Comparison of ENCODE assay signal across 8 cellular contexts in the genomic region with DNA sequence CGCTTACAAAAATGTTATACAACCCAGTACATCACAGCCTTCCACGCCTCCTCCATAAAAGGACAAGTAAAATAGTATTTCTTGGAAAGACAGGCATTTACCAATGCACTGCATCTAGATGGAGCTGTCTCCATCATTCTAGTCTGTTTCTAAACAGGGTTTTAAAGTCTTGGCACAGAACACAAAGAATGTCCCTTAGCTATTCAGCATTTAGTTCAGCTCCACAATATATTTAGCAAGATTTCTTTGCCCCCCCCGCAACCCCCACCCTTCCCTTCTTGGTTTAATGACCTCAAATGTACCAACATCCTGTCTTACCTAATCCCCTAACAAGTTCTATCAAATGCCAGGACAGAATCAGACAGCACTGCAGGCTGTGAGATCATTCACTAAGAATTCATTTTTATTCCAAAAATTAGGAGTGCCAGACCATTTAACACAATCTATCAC.
DNase-seq lines count a peak whose midpoint lies in the region; ATAC-seq and TF ChIP-seq lines count a peak whose summit lies in the region.

No MANE protein-coding gene starts in this region.

- H2AK5ac ChIP-seq in neuronal stem cell (ENCODE audit: low read depth, low read length), result no peak overlapping the region

- H3K27me3 ChIP-seq in neuronal stem cell (ENCODE audit: control insufficient read depth in 3 of 3, insufficient read depth in 3 of 3, low read depth in 1 of 3, low read length in 3 of 3), result no peaks in the 10 kb centered on the region

- H3K23ac ChIP-seq in neuronal stem cell (ENCODE audit: low read depth, low read length, poor library complexity), result no peak overlapping the region

- H3K36me3 ChIP-seq in neuronal stem cell (replicated peaks in 1 of 2; ENCODE audit: control insufficient read depth in 2 of 2, insufficient read depth in 2 of 2, low read length in 2 of 2), result no peaks in the 10 kb centered on the region

- H3K4me3 ChIP-seq in coronary artery (no peak overlapping the region), neuronal stem cell (ENCODE audit: low read length in 2 of 2) (no peak overlapping the region)

- TF ChIP-seq CTCF in CD14-positive monocyte (IDR thresholded peaks at IDR 0.05) (no peak), coronary artery (IDR thresholded peaks at IDR 0.05) (no peak)

- H3K27ac ChIP-seq in coronary artery (peak overlapping the region; percentile 85 to 92), neuronal stem cell (replicated peaks; ENCODE audit: low read length) (no peak overlapping the region)

- H4K91ac ChIP-seq in neuronal stem cell (ENCODE audit: low read depth, low read length, poor library complexity), result no peak overlapping the region

- no peak overlapping the region for H2BK5ac ChIP-seq in neuronal stem cell (ENCODE audit: low read length)

- peak overlapping the region; percentile 6 to 86 (median 68) for H3K27ac Mint-ChIP-seq in CD14-positive monocyte

- H3K9me3 Mint-ChIP-seq in CD14-positive monocyte, result peaks cover 0 to 2% (median 0%) of the 10 kb centered on the region in 7 donors

- H3K4me1 ChIP-seq in neuronal stem cell (ENCODE audit: control insufficient read depth in 2 of 2, insufficient read depth in 1 of 2, low read depth in 1 of 2, low read length in 2 of 2), result peaks cover 0 to 5% of the 10 kb centered on the region in 2 donors

- ATAC-seq in GM18517 (IDR thresholded peaks at IDR 0.05; ENCODE audit: unreplicated experiment) (no peak), GM21619 (IDR thresholded peaks at IDR 0.05; ENCODE audit: unreplicated experiment) (no peak)

- no peak overlapping the region for H4K8ac ChIP-seq in neuronal stem cell (ENCODE audit: low read depth, low read length)

- H3K36me3 Mint-ChIP-seq in CD14-positive monocyte, result no peaks in the 10 kb centered on the region

- no peak overlapping the region for H2BK120ac ChIP-seq in neuronal stem cell (ENCODE audit: low read depth, low read length)

- no peak overlapping the region for H2BK15ac ChIP-seq in neuronal stem cell (ENCODE audit: low read length)

- no peaks in the 10 kb centered on the region for H3K79me1 ChIP-seq in neuronal stem cell (ENCODE audit: low read depth, low read length)

- H3K18ac ChIP-seq in neuronal stem cell (ENCODE audit: low read length), result no peak overlapping the region

- intact Hi-C loops in CD14-positive monocyte (cut with micrococcal nuclease), result loop anchor here in 1 of 2 donors (10.0 kb wide), 1 partner anchor 197 kb away; a partner anchor contains a TSS

- H2AFZ ChIP-seq in neuronal stem cell (ENCODE audit: low read length), result no peak overlapping the region

- DNase-seq in CD14-positive monocyte (ENCODE audit: low spot score) (peak; percentile 57), NCI-H226 (peak; percentile 88), coronary artery (ENCODE audit: low spot score) (peak; percentile 93), myocyte (ENCODE audit: low read depth) (peak; percentile 74), neuronal stem cell (ENCODE audit: low spot score) (no peak)
- no peak for DNase-seq in activated CD4-positive, alpha-beta T cell treated with anti-CD3 and anti-CD28 coated beads, Interleukin-2, amount 50 U/mL, for 1 hour

- peaks cover 0 to 3% (median 0%) of the 10 kb centered on the region in 3 donors for H3K27me3 Mint-ChIP-seq in CD14-positive monocyte (ENCODE audit: low read depth in 3 of 3)

- H2BK12ac ChIP-seq in neuronal stem cell (ENCODE audit: low read length), result no peak overlapping the region

- no peak overlapping the region for H3K14ac ChIP-seq in neuronal stem cell (ENCODE audit: low read length)

- peak overlapping the region in 1 of 2 donors; percentile 40 for H3K4me3 Mint-ChIP-seq in CD14-positive monocyte

- H3K4ac ChIP-seq in neuronal stem cell (ENCODE audit: low read length), result no peak overlapping the region

- H3K4me1 Mint-ChIP-seq in CD14-positive monocyte, result peaks cover 55% of the 10 kb centered on the region

- H3K4me2 ChIP-seq in neuronal stem cell (ENCODE audit: insufficient read depth, low read length, poor library complexity, severe bottlenecking), result no peak overlapping the region

- WGBS in neuronal stem cell (ENCODE audit: extremely low coverage in 2 of 2, insufficient read length in 2 of 2, insufficient replicate concordance in 1 of 2), 2 donors, result no CpG with 5 or more reads among the region's 3 CpGs

- H3K9me3 ChIP-seq in neuronal stem cell (replicated peaks in 1 of 2; ENCODE audit: control insufficient read depth in 2 of 2, insufficient read depth in 1 of 2, low read depth in 1 of 2, low read length in 2 of 2), result peaks cover 0 to 5% of the 10 kb centered on the region in 2 donors

- H3K9ac ChIP-seq in neuronal stem cell (ENCODE audit: low read depth, low read length, poor library complexity), result no peak overlapping the region

Comparison
In these comparisons a context has a peak if more than half of its experiments do, and no peak if none do; other contexts are left out.
1. DNase-seq: peak in CD14-positive monocyte (single experiment), NCI-H226 (single experiment), coronary artery (single experiment) and myocyte (single experiment); none in activated CD4-positive, alpha-beta T cell treated with anti-CD3 and anti-CD28 coated beads, Interleukin-2, amount 50 U/mL, for 1 hour (single experiment) and neuronal stem cell (single experiment).